Comparison of ENCODE assay signal across 8 cellular contexts in the genomic region with DNA sequence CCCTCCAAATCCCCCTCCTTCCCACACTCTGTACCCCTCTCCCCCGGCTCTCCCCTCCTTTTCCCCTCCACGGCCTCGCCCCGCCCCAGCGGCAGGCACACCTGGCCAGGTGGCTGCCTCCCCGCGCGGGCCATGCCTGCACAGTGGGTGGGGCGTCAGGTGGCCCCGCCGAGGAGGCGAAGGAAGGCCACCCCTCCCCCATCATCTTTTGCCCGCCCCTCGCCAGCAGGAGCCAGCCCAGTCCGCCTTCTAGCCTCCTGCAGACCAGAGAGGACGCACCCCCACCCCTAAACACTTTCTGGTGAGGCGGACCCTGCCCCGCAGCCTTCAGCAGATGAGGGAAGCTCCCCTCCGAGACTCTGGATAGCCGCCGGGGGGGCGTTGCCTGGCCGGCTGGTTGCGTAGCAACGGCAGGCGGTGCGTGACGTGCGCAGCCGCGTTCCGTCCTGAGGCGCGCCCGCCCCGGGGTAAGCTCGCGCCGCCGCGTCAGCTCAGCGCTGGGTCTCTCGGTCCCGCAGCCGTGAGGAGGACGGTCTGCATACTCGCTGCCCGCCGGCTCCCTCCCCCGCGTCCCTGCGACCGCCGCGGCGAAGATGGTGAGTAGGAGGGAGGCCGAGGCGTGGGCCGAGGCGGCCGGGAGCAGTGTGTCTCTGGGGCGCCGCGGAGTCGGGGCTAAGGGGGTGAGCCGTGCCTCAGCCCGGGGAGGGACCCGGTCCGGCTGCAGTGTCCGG. TPM values are rescaled to one million over a fixed set of nuclear protein-coding genes. Genes with fewer than 3 reads are reported as not detected.
DNase-seq lines count a peak whose midpoint lies in the region; ATAC-seq, FAIRE-seq and TF ChIP-seq lines count a peak whose summit lies in the region.

A gene (plus strand): TSS at position 460 of the 731 bp plus-strand sequence. CDS start 134 bp downstream, at position 594.

- H3K27ac Mint-ChIP-seq in WTC11: peak within 1 kb of the TSS; percentile 94

- CTCF ChIA-PET in WTC11 (lab: Charles Lee): interaction anchor here (0.7 to 1.9 kb wide), 14 partner anchors 10 to 369 kb away, joined by 3 to 12 read pairs (median 4); a partner anchor contains a TSS

- H3K36me3 ChIP-seq in bronchial epithelial cell (ENCODE audit: control insufficient read depth, insufficient read depth, low read length) (peaks cover 4% of the 10 kb centered on the region), small intestine (ENCODE audit: control insufficient read depth in 2 of 2, insufficient read depth in 2 of 2, low read length in 2 of 2) (peaks cover 0 to 3% of the 10 kb centered on the region in 2 donors)

- DNase-seq in AG08395 (ENCODE audit: low spot score) (peak; percentile 97), NCI-H2227 (lab: John Stamatoyannopoulos, UW; ENCODE audit: unreplicated experiment) (peak; percentile 97), WTC11 (ENCODE audit: low spot score) (peak; percentile 97), bronchial epithelial cell (ENCODE audit: low read depth) (peak; percentile 84), iPS-NIHi11 (ENCODE audit: low spot score) (peak; percentile 94), small intestine (peak; percentile 90)

- H3K4me1 Mint-ChIP-seq in WTC11: peaks cover 50% of the 10 kb centered on the region

- FAIRE-seq in bronchial epithelial cell (lab: Jason Lieb, UNC) (no peak), small intestine (lab: Jason Lieb, UNC) (no peak)

- TF ChIP-seq CTCF in WTC11 (IDR thresholded peaks at IDR 0.05): no peak
- TF ChIP-seq CTCF in bronchial epithelial cell (IDR thresholded peaks at IDR 0.05; ENCODE audit: insufficient read depth, low read length, severe bottlenecking): no peak

- H3K27me3 ChIP-seq in bronchial epithelial cell (ENCODE audit: control insufficient read depth, insufficient read depth, low read length) (no peaks in the 10 kb centered on the region), small intestine (ENCODE audit: control insufficient read depth in 2 of 2, insufficient read depth in 2 of 2, low read length in 2 of 2) (no peaks in the 10 kb centered on the region)

- H3K4me3 ChIP-seq in bronchial epithelial cell (ENCODE audit: low read depth, low read length) (peak within 1 kb of the TSS; percentile 99), small intestine (ENCODE audit: low read depth in 1 of 2, low read length in 2 of 2) (peak within 1 kb of the TSS; percentile 97 to 98)

- no peaks in the 10 kb centered on the region for H3K9me3 ChIP-seq in small intestine (ENCODE audit: control insufficient read depth, low read depth)

- H3K27ac ChIP-seq in small intestine (ENCODE audit: low read depth in 1 of 2, low read length in 1 of 2): peak within 1 kb of the TSS; percentile 96 to 99

- POLR2A ChIA-PET in WTC11 (lab: Charles Lee): interaction anchor here (0.6 to 2.7 kb wide), 17 partner anchors 8 to 400 kb away, joined by 3 to 23 read pairs (median 6); a partner anchor contains a TSS

- H3K4me3 Mint-ChIP-seq in WTC11: peak within 1 kb of the TSS; percentile 88

- peaks cover 3 to 12% of the 10 kb centered on the region in 2 donors for H3K4me1 ChIP-seq in small intestine (ENCODE audit: control insufficient read depth in 2 of 2, insufficient read depth in 1 of 2, low read depth in 1 of 2, low read length in 1 of 2)

- ATAC-seq in GM18873 (IDR thresholded peaks at IDR 0.05; ENCODE audit: low FRiP score, unreplicated experiment) (peak; percentile 74), HG03135 (IDR thresholded peaks at IDR 0.05; ENCODE audit: unreplicated experiment) (peak; percentile 93), WTC11 (peak; percentile 93)

- peaks cover 4% of the 10 kb centered on the region; the same call in 1 of the 2 replicates for H3K9me3 Mint-ChIP-seq in WTC11

- 0 out of 2 replicates have a peak, but pooled peaks cover 2% of the 10 kb centered on the region for H3K36me3 Mint-ChIP-seq in WTC11

- WGBS in small intestine, 3 donors: 0 to 1% (median 1%) methylated on average over 52 to 70 of the region's 70 CpGs

- no peaks in the 10 kb centered on the region for H3K27me3 Mint-ChIP-seq in WTC11 (ENCODE audit: low read depth)

TF ChIP-seq in WTC11, 78 proteins besides CTCF, POLR2A, EP300 and RAD21 (continues in another document):
- TF ChIP-seq JUN (CRISPR knock-in tag; IDR thresholded peaks at IDR 0.05) (peak; percentile 81; the same call in 1 of the 2 replicates), GTF2I (CRISPR knock-in tag; conservative IDR thresholded peaks at IDR 0.05) (no peak), NR3C1 (CRISPR knock-in tag; conservative IDR thresholded peaks at IDR 0.05; ENCODE audit: low read depth) (0 out of 2 replicates have a peak, but pooled peaks have one; percentile 81), SMAD4 (CRISPR knock-in tag; IDR thresholded peaks at IDR 0.05) (peak; percentile 16; the same call in 1 of the 2 replicates), ZNF317 (CRISPR knock-in tag; IDR thresholded peaks at IDR 0.05; ENCODE audit: borderline replicate concordance, low read depth) (no peak), FOXP1 (CRISPR knock-in tag; IDR thresholded peaks at IDR 0.05; ENCODE audit: borderline replicate concordance) (peak; percentile 61; the same call in 1 of the 2 replicates), NR1H2 (CRISPR knock-in tag; IDR thresholded peaks at IDR 0.05) (no peak), FOXK1 (CRISPR knock-in tag; IDR thresholded peaks at IDR 0.05) (peak; percentile 61; the same call in 1 of the 2 replicates), MXD4 (CRISPR knock-in tag; IDR thresholded peaks at IDR 0.05; ENCODE audit: borderline replicate concordance) (no peak), ESRRA (CRISPR knock-in tag; IDR thresholded peaks at IDR 0.05; ENCODE audit: borderline replicate concordance) (no peak), CREB1 (CRISPR knock-in tag; IDR thresholded peaks at IDR 0.05) (no peak), NFE2L1 (CRISPR knock-in tag; IDR thresholded peaks at IDR 0.05) (no peak), ZNF396 (CRISPR knock-in tag; IDR thresholded peaks at IDR 0.05; ENCODE audit: borderline replicate concordance) (no peak)
- TF ChIP-seq, protein P1, sequence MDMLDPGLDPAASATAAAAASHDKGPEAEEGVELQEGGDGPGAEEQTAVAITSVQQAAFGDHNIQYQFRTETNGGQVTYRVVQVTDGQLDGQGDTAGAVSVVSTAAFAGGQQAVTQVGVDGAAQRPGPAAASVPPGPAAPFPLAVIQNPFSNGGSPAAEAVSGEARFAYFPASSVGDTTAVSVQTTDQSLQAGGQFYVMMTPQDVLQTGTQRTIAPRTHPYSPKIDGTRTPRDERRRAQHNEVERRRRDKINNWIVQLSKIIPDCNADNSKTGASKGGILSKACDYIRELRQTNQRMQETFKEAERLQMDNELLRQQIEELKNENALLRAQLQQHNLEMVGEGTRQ (CRISPR knock-in tag; IDR thresholded peaks at IDR 0.05): peak; percentile 68
- TF ChIP-seq, protein P2, sequence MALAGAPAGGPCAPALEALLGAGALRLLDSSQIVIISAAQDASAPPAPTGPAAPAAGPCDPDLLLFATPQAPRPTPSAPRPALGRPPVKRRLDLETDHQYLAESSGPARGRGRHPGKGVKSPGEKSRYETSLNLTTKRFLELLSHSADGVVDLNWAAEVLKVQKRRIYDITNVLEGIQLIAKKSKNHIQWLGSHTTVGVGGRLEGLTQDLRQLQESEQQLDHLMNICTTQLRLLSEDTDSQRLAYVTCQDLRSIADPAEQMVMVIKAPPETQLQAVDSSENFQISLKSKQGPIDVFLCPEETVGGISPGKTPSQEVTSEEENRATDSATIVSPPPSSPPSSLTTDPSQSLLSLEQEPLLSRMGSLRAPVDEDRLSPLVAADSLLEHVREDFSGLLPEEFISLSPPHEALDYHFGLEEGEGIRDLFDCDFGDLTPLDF (CRISPR knock-in tag; IDR thresholded peaks at IDR 0.05): 0 out of 2 replicates have a peak, but pooled peaks have one; percentile 28
- TF ChIP-seq, protein P3, sequence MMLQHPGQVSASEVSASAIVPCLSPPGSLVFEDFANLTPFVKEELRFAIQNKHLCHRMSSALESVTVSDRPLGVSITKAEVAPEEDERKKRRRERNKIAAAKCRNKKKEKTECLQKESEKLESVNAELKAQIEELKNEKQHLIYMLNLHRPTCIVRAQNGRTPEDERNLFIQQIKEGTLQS (CRISPR knock-in tag; conservative IDR thresholded peaks at IDR 0.05): no peak
- TF ChIP-seq, protein P4, sequence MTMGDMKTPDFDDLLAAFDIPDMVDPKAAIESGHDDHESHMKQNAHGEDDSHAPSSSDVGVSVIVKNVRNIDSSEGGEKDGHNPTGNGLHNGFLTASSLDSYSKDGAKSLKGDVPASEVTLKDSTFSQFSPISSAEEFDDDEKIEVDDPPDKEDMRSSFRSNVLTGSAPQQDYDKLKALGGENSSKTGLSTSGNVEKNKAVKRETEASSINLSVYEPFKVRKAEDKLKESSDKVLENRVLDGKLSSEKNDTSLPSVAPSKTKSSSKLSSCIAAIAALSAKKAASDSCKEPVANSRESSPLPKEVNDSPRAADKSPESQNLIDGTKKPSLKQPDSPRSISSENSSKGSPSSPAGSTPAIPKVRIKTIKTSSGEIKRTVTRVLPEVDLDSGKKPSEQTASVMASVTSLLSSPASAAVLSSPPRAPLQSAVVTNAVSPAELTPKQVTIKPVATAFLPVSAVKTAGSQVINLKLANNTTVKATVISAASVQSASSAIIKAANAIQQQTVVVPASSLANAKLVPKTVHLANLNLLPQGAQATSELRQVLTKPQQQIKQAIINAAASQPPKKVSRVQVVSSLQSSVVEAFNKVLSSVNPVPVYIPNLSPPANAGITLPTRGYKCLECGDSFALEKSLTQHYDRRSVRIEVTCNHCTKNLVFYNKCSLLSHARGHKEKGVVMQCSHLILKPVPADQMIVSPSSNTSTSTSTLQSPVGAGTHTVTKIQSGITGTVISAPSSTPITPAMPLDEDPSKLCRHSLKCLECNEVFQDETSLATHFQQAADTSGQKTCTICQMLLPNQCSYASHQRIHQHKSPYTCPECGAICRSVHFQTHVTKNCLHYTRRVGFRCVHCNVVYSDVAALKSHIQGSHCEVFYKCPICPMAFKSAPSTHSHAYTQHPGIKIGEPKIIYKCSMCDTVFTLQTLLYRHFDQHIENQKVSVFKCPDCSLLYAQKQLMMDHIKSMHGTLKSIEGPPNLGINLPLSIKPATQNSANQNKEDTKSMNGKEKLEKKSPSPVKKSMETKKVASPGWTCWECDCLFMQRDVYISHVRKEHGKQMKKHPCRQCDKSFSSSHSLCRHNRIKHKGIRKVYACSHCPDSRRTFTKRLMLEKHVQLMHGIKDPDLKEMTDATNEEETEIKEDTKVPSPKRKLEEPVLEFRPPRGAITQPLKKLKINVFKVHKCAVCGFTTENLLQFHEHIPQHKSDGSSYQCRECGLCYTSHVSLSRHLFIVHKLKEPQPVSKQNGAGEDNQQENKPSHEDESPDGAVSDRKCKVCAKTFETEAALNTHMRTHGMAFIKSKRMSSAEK (CRISPR knock-in tag; IDR thresholded peaks at IDR 0.05; ENCODE audit: borderline replicate concordance): no peak

RNA-seq across cellular contexts. Expression of the gene that starts here (rescaled TPM):
- total RNA-seq in WTC11 (2021): 145 to 153 TPM (median 149 TPM) in 3 replicates
- 149 and 200 TPM in 2 replicates for total RNA-seq in bronchial epithelial cell
- 100 to 1,000 TPM; 145 to 360 (median 189) TPM for polyA plus RNA-seq in small intestine

Comparison
In these comparisons a context has a peak if more than half of its experiments do, and no peak if none do; other contexts are left out.
1. Peak in every context shown above with its lines: DNase-seq, ATAC-seq, H3K4me3 ChIP-seq and H3K27ac ChIP-seq.